ENCODE assay signal across 8 cellular contexts in the genomic region with DNA sequence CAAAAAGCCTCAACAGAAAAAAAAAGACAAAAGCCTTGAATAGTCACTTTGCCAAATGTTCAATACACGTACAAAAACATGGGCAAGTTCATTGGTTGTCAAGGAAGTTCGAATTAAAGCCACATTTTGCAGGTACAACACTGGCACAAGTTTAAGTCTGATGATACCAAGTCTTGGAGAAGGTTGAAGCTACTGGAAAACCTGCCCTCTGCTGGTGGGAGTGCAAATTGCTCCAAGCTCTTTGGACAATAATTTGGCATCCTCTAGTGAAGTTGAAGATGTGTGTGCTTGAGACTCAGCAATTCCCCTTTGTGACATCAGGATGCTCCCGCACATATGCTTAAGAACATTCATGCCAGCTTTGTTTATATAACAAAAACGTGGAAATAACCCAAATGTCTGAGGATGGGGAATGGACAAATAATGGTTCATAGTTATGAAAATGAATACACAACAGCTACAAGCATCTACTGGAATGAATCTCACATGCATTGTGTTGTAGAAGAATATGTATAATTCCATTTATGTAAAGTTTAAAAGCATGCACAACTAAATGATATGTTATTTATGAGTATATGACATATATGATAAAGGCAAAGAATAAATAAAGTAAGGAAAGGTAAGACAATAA.
DNase-seq lines count a peak whose midpoint lies in the region; ATAC-seq, FAIRE-seq and TF ChIP-seq lines count a peak whose summit lies in the region.

No MANE protein-coding gene starts in this region.

- peak; percentile 8 to 31 for DNase-seq in AML-193 (lab: John Stamatoyannopoulos, UW)
- peak; percentile 20 for DNase-seq in NCI-H187 treated with DMSO at 0.1 percent for 48 hours (lab: John Stamatoyannopoulos, UW)
- DNase-seq in activated CD4-positive, alpha-beta T cell treated with anti-CD3 and anti-CD28 coated beads, Interleukin-2, amount 10 ng/mL, durations not matched to agents 7 days and 5 days, result peak; percentile 63
- peak; percentile 25 to 87 for DNase-seq in H1 (ENCODE audit: low read depth in 1 of 2, low spot score in 2 of 2)
- DNase-seq in naive thymus-derived CD8-positive, alpha-beta T cell, result peak in 9 of 10 donors; percentile 12 to 66 (median 28)
- peak; percentile 8 to 42 for DNase-seq in thyroid gland

- peak; percentile 84 to 87 for TF ChIP-seq RAD21 in H1 (IDR thresholded peaks at IDR 0.05 in 1 of 2, conservative IDR thresholded peaks at IDR 0.05 in 1 of 2; ENCODE audit: low read depth in 2 of 2, low read length in 2 of 2)

- no peak overlapping the region for H2BK5ac ChIP-seq in H1 (ENCODE audit: low read depth, low read length)

- no peak overlapping the region for H3K9ac ChIP-seq in H1 (replicated peaks in 1 of 4; ENCODE audit: extremely low read depth in 1 of 4, low read depth in 3 of 4, low read length in 3 of 4)

- TF ChIP-seq POLR2A in H1 (IDR thresholded peaks at IDR 0.05; ENCODE audit: control extremely low read depth in 1 of 2, low read depth in 2 of 2, low read length in 2 of 2) (no peak), thyroid gland (IDR thresholded peaks at IDR 0.05) (no peak)

- TF ChIP-seq CTCF in H1 (IDR thresholded peaks at IDR 0.05; ENCODE audit: control extremely low read depth in 1 of 3, insufficient read depth in 1 of 3, low read depth in 1 of 3, low read length in 3 of 3), result peak in 2 of 3 experiments; percentile 82 to 91; a peak in 3 of 4 replicates
- peak; percentile 14 to 63 (median 37) for TF ChIP-seq CTCF in thyroid gland (IDR thresholded peaks at IDR 0.05)

- H3K4me2 ChIP-seq in H1 (ENCODE audit: insufficient read depth in 1 of 2, low read depth in 2 of 2, low read length in 2 of 2), result no peak overlapping the region

- H3K4me1 Mint-ChIP-seq in activated CD4-positive, alpha-beta T cell treated with anti-CD3 and anti-CD28 coated beads, Interleukin-2, amount 10 ng/mL, durations not matched to agents 7 days and 5 days, result no peaks in the 10 kb centered on the region
- H3K4me1 Mint-ChIP-seq in naive thymus-derived CD8-positive, alpha-beta T cell, result no peaks in the 10 kb centered on the region

- H2AK5ac ChIP-seq in H1 (ENCODE audit: low read depth, low read length), result no peak overlapping the region

- peak; percentile 89 for FAIRE-seq in H1 (lab: Jason Lieb, UNC)

- no peaks in the 10 kb centered on the region for H3K36me3 Mint-ChIP-seq in activated CD4-positive, alpha-beta T cell treated with anti-CD3 and anti-CD28 coated beads, Interleukin-2, amount 10 ng/mL, durations not matched to agents 7 days and 5 days (ENCODE audit: low read depth)
- no peaks in the 10 kb centered on the region for H3K36me3 Mint-ChIP-seq in naive thymus-derived CD8-positive, alpha-beta T cell

- H2BK20ac ChIP-seq in H1 (ENCODE audit: low read length), result no peak overlapping the region

- H3K27me3 ChIP-seq in H1 (replicated peaks in 1 of 4; ENCODE audit: control insufficient read depth in 3 of 4, extremely low read depth in 1 of 4, insufficient read depth in 3 of 4, low read length in 3 of 4) (no peaks in the 10 kb centered on the region), thyroid gland (no peaks in the 10 kb centered on the region)

- ATAC-seq in GM18511 (IDR thresholded peaks at IDR 0.05; ENCODE audit: unreplicated experiment) (peak; percentile 60), GM18861 (IDR thresholded peaks at IDR 0.05; ENCODE audit: unreplicated experiment) (no peak)
- ATAC-seq in naive thymus-derived CD8-positive, alpha-beta T cell, result no peak

- TF ChIP-seq EP300 in H1 (IDR thresholded peaks at IDR 0.05; ENCODE audit: borderline replicate concordance in 1 of 2, low read depth in 2 of 2, low read length in 2 of 2), result no peak

- no peak overlapping the region for H4K5ac ChIP-seq in H1 (ENCODE audit: insufficient read length, low read depth, low read length)

- peaks cover 12% of the 10 kb centered on the region for H3K27me3 Mint-ChIP-seq in activated CD4-positive, alpha-beta T cell treated with anti-CD3 and anti-CD28 coated beads, Interleukin-2, amount 10 ng/mL, durations not matched to agents 7 days and 5 days
- peaks cover 3 to 30% (median 11%) of the 10 kb centered on the region in 5 donors for H3K27me3 Mint-ChIP-seq in naive thymus-derived CD8-positive, alpha-beta T cell

- intact Hi-C loops in thyroid gland (cut with DNase I), result no loop called here

- H4K20me1 ChIP-seq in H1 (replicated peaks in 1 of 2; ENCODE audit: control insufficient read depth in 1 of 2, insufficient read depth in 2 of 2, low read length in 2 of 2), result no peaks in the 10 kb centered on the region

- no peak overlapping the region for H3K23ac ChIP-seq in H1 (ENCODE audit: insufficient read length)

- no peak overlapping the region for H3K4me3 ChIP-seq in H1 (ENCODE audit: extremely low read depth in 1 of 4, insufficient read depth in 2 of 4, low read depth in 3 of 4, low read length in 4 of 4)
- no peak overlapping the region for H3K4me3 ChIP-seq in thyroid gland (replicated peaks in 1 of 3)

- H2AFZ ChIP-seq in H1 (ENCODE audit: low read length), result no peak overlapping the region

- no peak overlapping the region for H3K4me3 Mint-ChIP-seq in activated CD4-positive, alpha-beta T cell treated with anti-CD3 and anti-CD28 coated beads, Interleukin-2, amount 10 ng/mL, durations not matched to agents 7 days and 5 days
- no peak overlapping the region for H3K4me3 Mint-ChIP-seq in naive thymus-derived CD8-positive, alpha-beta T cell

- H3K9me3 ChIP-seq in H1 (ENCODE audit: insufficient read depth in 2 of 2, low read depth in 1 of 2, low read length in 1 of 2) (no peaks in the 10 kb centered on the region), thyroid gland (no peaks in the 10 kb centered on the region)

- H2BK120ac ChIP-seq in H1 (replicated peaks; ENCODE audit: low read depth, low read length), result no peak overlapping the region

- H4K91ac ChIP-seq in H1 (replicated peaks; ENCODE audit: insufficient read length, low read length), result no peak overlapping the region

- H3K56ac ChIP-seq in H1 (replicated peaks; ENCODE audit: insufficient read length, low read depth, low read length), result no peak overlapping the region

- 23% methylated on average over 4 of the region's 4 CpGs; no CpG with 5 or more reads in 1 of the 2 experiments for WGBS in H1 (ENCODE audit: extremely low coverage in 1 of 2, insufficient coverage in 1 of 2, insufficient read length in 1 of 2, insufficient replicate concordance in 2 of 2, low coverage in 1 of 2, low lambda C conversion rate in 2 of 2, missing lambda C conversion rate in 1 of 2), 2 experiments
- 6 to 15% methylated on average over 4 of the region's 4 CpGs for WGBS in thyroid gland, 2 donors

- H2BK12ac ChIP-seq in H1 (ENCODE audit: low read depth, low read length), result no peak overlapping the region

- H3K14ac ChIP-seq in H1 (ENCODE audit: insufficient read length), result no peak overlapping the region

- no peak overlapping the region for H3K27ac Mint-ChIP-seq in activated CD4-positive, alpha-beta T cell treated with anti-CD3 and anti-CD28 coated beads, Interleukin-2, amount 10 ng/mL, durations not matched to agents 7 days and 5 days
- no peak overlapping the region for H3K27ac Mint-ChIP-seq in naive thymus-derived CD8-positive, alpha-beta T cell

- no peak overlapping the region for H2BK15ac ChIP-seq in H1 (ENCODE audit: low read length)

- H3K79me2 ChIP-seq in H1 (ENCODE audit: control insufficient read depth in 1 of 2, insufficient read depth in 2 of 2, low read length in 2 of 2), result no peaks in the 10 kb centered on the region

- H3K79me1 ChIP-seq in H1 (ENCODE audit: low read depth, low read length), result no peaks in the 10 kb centered on the region

- POLR2A ChIA-PET in activated CD4-positive, alpha-beta T cell treated with anti-CD3 and anti-CD28 coated beads, Interleukin-2, amount 10 ng/mL, durations not matched to agents 7 days and 5 days (lab: Charles Lee), result no interaction called here
- POLR2A ChIA-PET in H1 (lab: Charles Lee; ENCODE audit: partially characterized antibody), result interaction anchor here (0.8 kb wide), 1 partner anchor 11 kb away, joined by 3 read pairs; no protein-coding TSS in a partner anchor
- POLR2A ChIA-PET in naive thymus-derived CD8-positive, alpha-beta T cell (lab: Charles Lee), result no interaction called here

- CTCF ChIA-PET in activated CD4-positive, alpha-beta T cell treated with anti-CD3 and anti-CD28 coated beads, Interleukin-2, amount 10 ng/mL, durations not matched to agents 7 days and 5 days (lab: Charles Lee), result no interaction called here
- CTCF ChIA-PET in H1 (lab: Charles Lee; ENCODE audit: partially characterized antibody), result interaction anchor here (0.6 to 4.5 kb wide), 24 partner anchors 8 to 1047 kb away, joined by 3 to 46 read pairs (median 4); no protein-coding TSS in a partner anchor

- H3K4me1 ChIP-seq in H1 (replicated peaks in 1 of 4; ENCODE audit: control insufficient read depth in 3 of 4, insufficient read depth in 4 of 4, low read length in 3 of 4) (no peaks in the 10 kb centered on the region), thyroid gland (no peaks in the 10 kb centered on the region)

- no peaks in the 10 kb centered on the region for H3K36me3 ChIP-seq in H1 (ENCODE audit: control insufficient read depth in 2 of 4, insufficient read depth in 4 of 4, low read length in 3 of 4)
- no peaks in the 10 kb centered on the region for H3K36me3 ChIP-seq in thyroid gland

- no peak overlapping the region for H3K4ac ChIP-seq in H1 (replicated peaks; ENCODE audit: insufficient read length, low read depth, low read length)

- no peak overlapping the region for H3K18ac ChIP-seq in H1 (ENCODE audit: extremely low read depth, low read length)

- H3K23me2 ChIP-seq in H1 (ENCODE audit: low read depth, low read length), result no peaks in the 10 kb centered on the region

- no peak overlapping the region for H4K8ac ChIP-seq in H1 (ENCODE audit: extremely low read depth, insufficient read depth, low read length)

- no peak overlapping the region for H3K27ac ChIP-seq in H1 (ENCODE audit: low read depth, low read length)
- no peak overlapping the region for H3K27ac ChIP-seq in thyroid gland

- H3K9me3 Mint-ChIP-seq in activated CD4-positive, alpha-beta T cell treated with anti-CD3 and anti-CD28 coated beads, Interleukin-2, amount 10 ng/mL, durations not matched to agents 7 days and 5 days, result no peaks in the 10 kb centered on the region
- no peaks in the 10 kb centered on the region for H3K9me3 Mint-ChIP-seq in naive thymus-derived CD8-positive, alpha-beta T cell

TF ChIP-seq in H1, 55 proteins besides CTCF, POLR2A, EP300 and RAD21 (continues in another document):
- TF ChIP-seq, protein P1, sequence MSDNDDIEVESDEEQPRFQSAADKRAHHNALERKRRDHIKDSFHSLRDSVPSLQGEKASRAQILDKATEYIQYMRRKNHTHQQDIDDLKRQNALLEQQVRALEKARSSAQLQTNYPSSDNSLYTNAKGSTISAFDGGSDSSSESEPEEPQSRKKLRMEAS (IDR thresholded peaks at IDR 0.05), result no peak
- TF ChIP-seq, protein P2, sequence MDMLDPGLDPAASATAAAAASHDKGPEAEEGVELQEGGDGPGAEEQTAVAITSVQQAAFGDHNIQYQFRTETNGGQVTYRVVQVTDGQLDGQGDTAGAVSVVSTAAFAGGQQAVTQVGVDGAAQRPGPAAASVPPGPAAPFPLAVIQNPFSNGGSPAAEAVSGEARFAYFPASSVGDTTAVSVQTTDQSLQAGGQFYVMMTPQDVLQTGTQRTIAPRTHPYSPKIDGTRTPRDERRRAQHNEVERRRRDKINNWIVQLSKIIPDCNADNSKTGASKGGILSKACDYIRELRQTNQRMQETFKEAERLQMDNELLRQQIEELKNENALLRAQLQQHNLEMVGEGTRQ (IDR thresholded peaks at IDR 0.05; ENCODE audit: low read length), result no peak
- no peak for TF ChIP-seq TEAD4 (IDR thresholded peaks at IDR 0.05; ENCODE audit: low read depth, low read length)
- no peak for TF ChIP-seq KDM5A (IDR thresholded peaks at IDR 0.05; ENCODE audit: low read length)
